Comparison of ENCODE assay signal across 9 cellular contexts in genomic region chr16:15502041-15502725, GRCh38.
A peak's percentile ranks its signal among the peaks of the same experiment; 100 is the strongest.
DNase-seq lines count a peak whose midpoint lies in the region; ATAC-seq and TF ChIP-seq lines count a peak whose summit lies in the region.
"Had no signal": no experiment of that assay in that cellular context is flagged by ENCODE, and none has a peak within 500 bp of the region (broad histone marks: within the 10 kb centered on the region; RNA-seq: fewer than 3 reads in every experiment).

No MANE protein-coding gene starts in this region.

- H3K9ac ChIP-seq in H9 (ENCODE audit: extremely low read depth, insufficient read length, low read length) (no peak overlapping the region), colonic mucosa (ENCODE audit: low read depth in 2 of 2, low read length in 2 of 2) (no peak overlapping the region)

- H3K23me2 ChIP-seq in H9 (ENCODE audit: insufficient read length, low read depth, low read length, poor library complexity, severe bottlenecking), result no peaks in the 10 kb centered on the region

- intact Hi-C loops in Panc1 (cut with micrococcal nuclease; ENCODE audit: unreplicated experiment), result no loop called here
- intact Hi-C loops in activated CD4-positive, alpha-beta memory T cell treated with anti-CD3 and anti-CD28 coated beads for 36 hours (cut with micrococcal nuclease), result no loop called here
- intact Hi-C loops in colonic mucosa (cut with DNase I), result no loop called here

- TF ChIP-seq CTCF in H9 (conservative IDR thresholded peaks at IDR 0.05), result no peak
- TF ChIP-seq CTCF in Panc1 (IDR thresholded peaks at IDR 0.05), result no peak
- TF ChIP-seq CTCF in retinal pigment epithelial cell (conservative IDR thresholded peaks at IDR 0.05; ENCODE audit: low read depth, low read length), result no peak
- no peak for TF ChIP-seq CTCF in colonic mucosa (IDR thresholded peaks at IDR 0.05)

- H3K36me3 ChIP-seq in Panc1 (ENCODE audit: control insufficient read depth, insufficient read depth, low read length) (no peaks in the 10 kb centered on the region), colonic mucosa (no peaks in the 10 kb centered on the region)

- no peaks in the 10 kb centered on the region for H3K79me1 ChIP-seq in H9 (ENCODE audit: insufficient read depth, low read depth, low read length, poor library complexity, severe bottlenecking)

- BruUV-seq in Panc1 (replicated peaks; lab: Mats Ljungman, UMichigan), result no TSS peak

- H3K4me1 ChIP-seq in H9 (ENCODE audit: insufficient read depth, low read length), result no peaks in the 10 kb centered on the region
- H3K4me1 ChIP-seq in Panc1 (ENCODE audit: control insufficient read depth, insufficient read depth, low read length), result peaks cover 22% of the 10 kb centered on the region
- H3K4me1 ChIP-seq in colonic mucosa, result no peaks in the 10 kb centered on the region

- no peak overlapping the region for H2BK5ac ChIP-seq in H9 (ENCODE audit: insufficient read length, low read length)

- no CpG with 5 or more reads among the region's 26 CpGs for WGBS in H9 (ENCODE audit: extremely low coverage, insufficient read length, low lambda C conversion rate)

- no peak overlapping the region for H2BK15ac ChIP-seq in H9 (ENCODE audit: low read depth, low read length)

- no peaks in the 10 kb centered on the region for H3K79me2 ChIP-seq in H9 (ENCODE audit: insufficient read depth, low read length)

- H3K27ac ChIP-seq in H9 (ENCODE audit: insufficient read length, low read depth, low read length), result no peak overlapping the region
- H3K27ac ChIP-seq in Panc1 (ENCODE audit: low read length), result peak overlapping the region; percentile 80
- no peak overlapping the region for H3K27ac ChIP-seq in colonic mucosa

- H3K27me3 ChIP-seq in H9 (ENCODE audit: insufficient read depth, low read length) (no peaks in the 10 kb centered on the region), Panc1 (ENCODE audit: control insufficient read depth, insufficient read depth, low read length) (no peaks in the 10 kb centered on the region), colonic mucosa (no peaks in the 10 kb centered on the region)

- H3K4me3 Mint-ChIP-seq in H9, result no peak overlapping the region
- no peak overlapping the region for H3K4me3 Mint-ChIP-seq in activated CD4-positive, alpha-beta memory T cell treated with anti-CD3 and anti-CD28 coated beads for 36 hours

- H4K91ac ChIP-seq in H9 (ENCODE audit: insufficient read length, low read depth, low read length), result no peak overlapping the region

- H3K56ac ChIP-seq in H9 (ENCODE audit: insufficient read length, low read depth, low read length), result no peak overlapping the region

- CTCF ChIA-PET in Panc1 (lab: Charles Lee), result no interaction called here
- CTCF ChIA-PET in activated CD4-positive, alpha-beta memory T cell treated with anti-CD3 and anti-CD28 coated beads for 36 hours (lab: Charles Lee), result no interaction called here

- H3K4me3 ChIP-seq in Panc1 (ENCODE audit: low read depth in 2 of 2, low read length in 2 of 2) (peak overlapping the region; percentile 7 to 36; a peak in 2 of 4 replicates), retinal pigment epithelial cell (ENCODE audit: low read length) (no peak overlapping the region), colonic mucosa (no peak overlapping the region)

- H3K9me3 Mint-ChIP-seq in H9, result no peaks in the 10 kb centered on the region
- H3K9me3 Mint-ChIP-seq in activated CD4-positive, alpha-beta memory T cell treated with anti-CD3 and anti-CD28 coated beads for 36 hours, result no peaks in the 10 kb centered on the region

- DNase-seq in H9 (no peak), Panc1 (ENCODE audit: low read depth, low spot score) (peak; percentile 95), fibroblast of gingiva (ENCODE audit: low read depth) (peak; percentile 66), retinal pigment epithelial cell (ENCODE audit: low read depth) (peak; percentile 22), DMS114 treated with DMSO at 0.1 percent for 48 hours (lab: John Stamatoyannopoulos, UW; ENCODE audit: unreplicated experiment) (no peak), colonic mucosa (no peak)
- DNase-seq in effector CD8-positive, alpha-beta T cell (lab: John Stamatoyannopoulos, UW), result no peak
- no peak for DNase-seq in activated CD4-positive, alpha-beta memory T cell treated with anti-CD3 and anti-CD28 coated beads for 36 hours
- DNase-seq: activated naive CD4-positive, alpha-beta T cell had no signal

- no peak overlapping the region for H2AK5ac ChIP-seq in H9 (ENCODE audit: insufficient read length, low read length)

- ATAC-seq in Panc1, result peak; percentile 85

- H4K5ac ChIP-seq in H9 (ENCODE audit: insufficient read length, low read depth, low read length), result no peak overlapping the region

- no peak overlapping the region for H2BK120ac ChIP-seq in H9 (ENCODE audit: low read depth, low read length, poor library complexity, severe bottlenecking)

- H2AFZ ChIP-seq in H9 (ENCODE audit: low read length), result no peak overlapping the region

- POLR2A ChIA-PET in Panc1 (lab: Charles Lee), result interaction anchor here (0.6 kb wide), 1 partner anchor 88 kb away, joined by 6 read pairs; no protein-coding TSS in a partner anchor
- POLR2A ChIA-PET in activated CD4-positive, alpha-beta memory T cell treated with anti-CD3 and anti-CD28 coated beads for 36 hours (lab: Charles Lee), result no interaction called here

- peak overlapping the region in 1 of 3 experiments; percentile 69; a peak in 1 of 7 replicates for H3K27ac Mint-ChIP-seq in H9
- H3K27ac Mint-ChIP-seq in activated CD4-positive, alpha-beta memory T cell treated with anti-CD3 and anti-CD28 coated beads for 36 hours, result no peak overlapping the region

- no peaks in the 10 kb centered on the region for H3K27me3 Mint-ChIP-seq in H9 (ENCODE audit: low read depth)
- peaks cover 12% of the 10 kb centered on the region for H3K27me3 Mint-ChIP-seq in activated CD4-positive, alpha-beta memory T cell treated with anti-CD3 and anti-CD28 coated beads for 36 hours

- H3K36me3 Mint-ChIP-seq in H9 (ENCODE audit: insufficient read depth in 1 of 3, low read depth in 3 of 3), result peaks cover 0 to 5% (median 0%) of the 10 kb centered on the region in 3 experiments; a peak in 1 of 7 replicates
- H3K36me3 Mint-ChIP-seq in activated CD4-positive, alpha-beta memory T cell treated with anti-CD3 and anti-CD28 coated beads for 36 hours, result no peaks in the 10 kb centered on the region

- no peak overlapping the region for H3K18ac ChIP-seq in H9 (ENCODE audit: insufficient read length, low read depth, low read length)

- in situ Hi-C loops in Panc1 (cut with HindIII; ENCODE audit: low pct_unique_long_range_greater_than_20kb, low sequenced_read_pairs), result no loop called here

- H3K23ac ChIP-seq in H9 (ENCODE audit: insufficient read length, low read depth, low read length), result no peak overlapping the region

- H2BK20ac ChIP-seq in H9 (ENCODE audit: low read depth, low read length, poor library complexity, severe bottlenecking), result peak overlapping the region; percentile 51

- H3K4me1 Mint-ChIP-seq in H9, result peaks cover 38 to 43% of the 10 kb centered on the region in 2 experiments
- H3K4me1 Mint-ChIP-seq in activated CD4-positive, alpha-beta memory T cell treated with anti-CD3 and anti-CD28 coated beads for 36 hours (ENCODE audit: low read depth), result peaks cover 4% of the 10 kb centered on the region

- H3K4ac ChIP-seq in H9 (ENCODE audit: low read depth, low read length), result no peak overlapping the region

- no peaks in the 10 kb centered on the region for H4K20me1 ChIP-seq in H9 (ENCODE audit: control insufficient read depth, insufficient read depth, insufficient read length)

- peak overlapping the region; percentile 29; the same call in 1 of the 2 replicates for H3K14ac ChIP-seq in H9 (ENCODE audit: insufficient read depth, low read length)

- H3K9me3 ChIP-seq in H9 (ENCODE audit: control insufficient read depth, low read depth, low read length), result no peaks in the 10 kb centered on the region
- no peaks in the 10 kb centered on the region for H3K9me3 ChIP-seq in Panc1 (ENCODE audit: control insufficient read depth, insufficient read depth, low read depth, low read length)
- H3K9me3 ChIP-seq in colonic mucosa, result no peaks in the 10 kb centered on the region

- no peak overlapping the region for H2BK12ac ChIP-seq in H9 (ENCODE audit: insufficient read length, low read depth, low read length)

- H3T11ph ChIP-seq in H9 (ENCODE audit: low read length), result no peak overlapping the region

- no peak overlapping the region for H4K8ac ChIP-seq in H9 (replicated peaks; ENCODE audit: insufficient read length, low read depth, low read length)

- no peak overlapping the region for H3K4me2 ChIP-seq in H9 (ENCODE audit: insufficient read depth, insufficient read length, low read length)

Comparison
In these comparisons a context has a peak if more than half of its experiments do, and no peak if none do; other contexts are left out.
1. DNase-seq: peak in Panc1 (single experiment), fibroblast of gingiva (single experiment) and retinal pigment epithelial cell (single experiment); none in H9 (single experiment), effector CD8-positive, alpha-beta T cell (single experiment), activated CD4-positive, alpha-beta memory T cell treated with anti-CD3 and anti-CD28 coated beads for 36 hours (single experiment), DMS114 treated with DMSO at 0.1 percent for 48 hours (single experiment) and colonic mucosa (single experiment).
2. H3K4me3 ChIP-seq: peak in Panc1 (2 of 2); none in retinal pigment epithelial cell (single experiment) and colonic mucosa (single experiment).